Comparison of ENCODE assay signal across 18 cellular contexts in genomic region chr20:7734216-7734615, GRCh38.
DNase-seq lines count a peak whose midpoint lies in the region; ATAC-seq and TF ChIP-seq lines count a peak whose summit lies in the region.
"Had no signal": no experiment of that assay in that cellular context is flagged by ENCODE, and none has a peak within 500 bp of the region (broad histone marks: within the 10 kb centered on the region; RNA-seq: fewer than 3 reads in every experiment).

No MANE protein-coding gene starts in this region.

- H4K20me1 ChIP-seq in mammary epithelial cell (ENCODE audit: insufficient read depth, low read length) = no peaks in the 10 kb centered on the region

- no peak overlapping the region for H4K8ac ChIP-seq in trophoblast cell (ENCODE audit: low read depth, low read length)

- BruUV-seq in MCF 10A (replicated peaks; lab: Mats Ljungman, UMichigan) = no TSS peak
- no TSS peak for BruUV-seq in mammary epithelial cell (replicated peaks; lab: Mats Ljungman, UMichigan)

- no peak overlapping the region for H3K14ac ChIP-seq in trophoblast cell (ENCODE audit: low read length)

- 100% methylated on average over 1 of the region's 1 CpG for WGBS in mammary epithelial cell (ENCODE audit: low coverage, missing lambda C conversion rate)
- WGBS in trophoblast cell (ENCODE audit: extremely low coverage, insufficient coverage, insufficient read length) = no CpG with 5 or more reads among the region's 1 CpG

- in situ Hi-C loops in mammary epithelial cell (cut with MboI; ENCODE audit: low sequenced_read_pairs in 2 of 2) = no loop called here

- ATAC-seq in RWPE2 (ENCODE audit: low read depth) (peak; percentile 42; the same call in 2 of the 3 replicates), left lung (peak; percentile 33)

- H3K36me3 ChIP-seq in mammary epithelial cell (ENCODE audit: insufficient read depth, low read length) (peaks cover 1% of the 10 kb centered on the region), RWPE2 (ENCODE audit: low read depth) (no peaks in the 10 kb centered on the region; the same call in 1 of the 2 replicates), left lung (no peaks in the 10 kb centered on the region), trophoblast cell (ENCODE audit: control insufficient read depth in 1 of 2, insufficient read depth in 2 of 2, low read length in 2 of 2) (no peaks in the 10 kb centered on the region), tibial artery (no peaks in the 10 kb centered on the region)
- H3K36me3 ChIP-seq: HAP-1 had no signal

- H2BK120ac ChIP-seq in trophoblast cell (ENCODE audit: insufficient read depth, low read length, poor library complexity) = no peak overlapping the region

- H2BK12ac ChIP-seq in trophoblast cell (ENCODE audit: low read length) = no peak overlapping the region

- peak; percentile 14 for DNase-seq in MCF 10A (ENCODE audit: unreplicated experiment)
- no peak for DNase-seq in mammary epithelial cell
- DNase-seq in RWPE2 (ENCODE audit: low spot score) = no peak
- DNase-seq in left lung = no peak
- DNase-seq in trophoblast cell = no peak
- DNase-seq in tibial artery = no peak
- DNase-seq: ACHN; C1 segment of cervical spinal cord; Calu3; CD4-positive, alpha-beta memory T cell; COR-L47; DMS79; EL; GDM1; GOT3; HFFc6 had no signal

- no peaks in the 10 kb centered on the region for H3K27me3 Mint-ChIP-seq in MCF 10A (ENCODE audit: insufficient read depth, unreplicated experiment)
- H3K27me3 Mint-ChIP-seq: CD4-positive, alpha-beta memory T cell had no signal

- H3K9ac ChIP-seq in mammary epithelial cell (ENCODE audit: insufficient read depth, low read length) = no peak overlapping the region
- no peak overlapping the region for H3K9ac ChIP-seq in trophoblast cell (ENCODE audit: low read length)

- no peak for TF ChIP-seq CTCF in MCF 10A (IDR thresholded peaks at IDR 0.05; ENCODE audit: unreplicated experiment)
- TF ChIP-seq CTCF in mammary epithelial cell (conservative IDR thresholded peaks at IDR 0.05 in 1 of 2, IDR thresholded peaks at IDR 0.05 in 1 of 2; ENCODE audit: extremely low read depth in 1 of 2, insufficient read depth in 1 of 2, low read depth in 1 of 2, low read length in 2 of 2) = no peak
- no peak for TF ChIP-seq CTCF in RWPE2 (IDR thresholded peaks at IDR 0.05; ENCODE audit: poor library complexity, severe bottlenecking)
- no peak for TF ChIP-seq CTCF in left lung (IDR thresholded peaks at IDR 0.05)
- no peak for TF ChIP-seq CTCF in tibial artery (IDR thresholded peaks at IDR 0.05)

- H2AK5ac ChIP-seq in trophoblast cell (ENCODE audit: low read length) = no peak overlapping the region

- no peak overlapping the region for H3K4me3 Mint-ChIP-seq in MCF 10A (ENCODE audit: unreplicated experiment)
- H3K4me3 Mint-ChIP-seq: CD4-positive, alpha-beta memory T cell; HFFc6 had no signal

- H3K4me3 ChIP-seq in mammary epithelial cell (replicated peaks in 1 of 3; ENCODE audit: insufficient read depth in 1 of 3, low read depth in 2 of 3, low read length in 3 of 3) (no peak overlapping the region), RWPE2 (ENCODE audit: severe bottlenecking) (no peak overlapping the region), left lung (no peak overlapping the region), trophoblast cell (ENCODE audit: low read depth, low read length) (no peak overlapping the region), tibial artery (no peak overlapping the region)
- H3K4me3 ChIP-seq: HAP-1 had no signal

- H3K9me3 ChIP-seq in mammary epithelial cell (replicated peaks; ENCODE audit: insufficient read depth, low read length) = peaks cover 3% of the 10 kb centered on the region
- peaks cover 3% of the 10 kb centered on the region for H3K9me3 ChIP-seq in RWPE2 (ENCODE audit: severe bottlenecking)
- H3K9me3 ChIP-seq in left lung = no peaks in the 10 kb centered on the region
- no peaks in the 10 kb centered on the region for H3K9me3 ChIP-seq in trophoblast cell (ENCODE audit: insufficient read depth, low read depth, low read length)
- H3K9me3 ChIP-seq in tibial artery = no peaks in the 10 kb centered on the region
- H3K9me3 ChIP-seq: HAP-1 had no signal

- no peaks in the 10 kb centered on the region for H3K9me3 Mint-ChIP-seq in MCF 10A (ENCODE audit: unreplicated experiment)

- dilution Hi-C loops in mammary epithelial cell (cut with HindIII; ENCODE audit: low sequenced_read_pairs) = no loop called here

- H3K4me1 ChIP-seq in mammary epithelial cell (ENCODE audit: insufficient read depth, low read length) = peaks cover 9% of the 10 kb centered on the region
- peaks cover 44% of the 10 kb centered on the region for H3K4me1 ChIP-seq in RWPE2 (ENCODE audit: insufficient read depth, poor library complexity, severe bottlenecking)
- H3K4me1 ChIP-seq in left lung = no peaks in the 10 kb centered on the region
- no peaks in the 10 kb centered on the region for H3K4me1 ChIP-seq in trophoblast cell (ENCODE audit: control insufficient read depth in 1 of 2, insufficient read depth in 2 of 2, low read length in 2 of 2)
- no peaks in the 10 kb centered on the region for H3K4me1 ChIP-seq in tibial artery
- H3K4me1 ChIP-seq: HAP-1 had no signal

- no peak overlapping the region for H4K12ac ChIP-seq in trophoblast cell (ENCODE audit: low read depth, low read length)

- no peaks in the 10 kb centered on the region for H3K27me3 ChIP-seq in mammary epithelial cell (ENCODE audit: insufficient read depth, low read length)
- no peaks in the 10 kb centered on the region for H3K27me3 ChIP-seq in RWPE2 (ENCODE audit: insufficient read depth, poor library complexity, severe bottlenecking)
- no peaks in the 10 kb centered on the region for H3K27me3 ChIP-seq in left lung
- H3K27me3 ChIP-seq in trophoblast cell (ENCODE audit: insufficient read depth, low read length) = no peaks in the 10 kb centered on the region
- no peaks in the 10 kb centered on the region for H3K27me3 ChIP-seq in tibial artery

- no peaks in the 10 kb centered on the region for H3K79me1 ChIP-seq in trophoblast cell (ENCODE audit: low read length)

- POLR2A ChIA-PET in MCF 10A (lab: Yijun Ruan, JAX) = no interaction called here

- no peak overlapping the region for H3K4ac ChIP-seq in trophoblast cell (ENCODE audit: low read depth, low read length)

- no peak overlapping the region for H4K91ac ChIP-seq in trophoblast cell (ENCODE audit: low read depth, low read length)

- no peak overlapping the region for H2BK5ac ChIP-seq in trophoblast cell (ENCODE audit: low read depth, low read length, poor library complexity)

- no peak overlapping the region for H3K27ac ChIP-seq in mammary epithelial cell (ENCODE audit: insufficient read depth, low read depth, low read length)
- H3K27ac ChIP-seq in RWPE2 (ENCODE audit: poor library complexity, severe bottlenecking) = no peak overlapping the region
- H3K27ac ChIP-seq in left lung = no peak overlapping the region
- H3K27ac ChIP-seq in trophoblast cell (ENCODE audit: low read depth, low read length) = no peak overlapping the region
- H3K27ac ChIP-seq in tibial artery = no peak overlapping the region
- H3K27ac ChIP-seq: 22Rv1 had no signal

- H3K4me2 ChIP-seq in mammary epithelial cell (ENCODE audit: insufficient read depth, low read depth, low read length) (no peak overlapping the region), trophoblast cell (ENCODE audit: low read length) (no peak overlapping the region)

- intact Hi-C loops in MCF 10A (cut with micrococcal nuclease) (loop anchor here (10.0 kb wide), 1 partner anchor 121 kb away; no protein-coding TSS in a partner anchor), mammary epithelial cell (cut with micrococcal nuclease) (no loop called here), left lung (cut with DNase I) (no loop called here), tibial artery (cut with DNase I; ENCODE audit: low total_unique reads) (no loop called here)

- H3K4me1 Mint-ChIP-seq in MCF 10A (ENCODE audit: insufficient read depth, unreplicated experiment) = no peaks in the 10 kb centered on the region
- H3K4me1 Mint-ChIP-seq: CD4-positive, alpha-beta memory T cell had no signal

- no peak overlapping the region for H3K23ac ChIP-seq in trophoblast cell (ENCODE audit: low read length)

- no peak overlapping the region for H3K27ac Mint-ChIP-seq in MCF 10A (ENCODE audit: low read depth, unreplicated experiment)
- H3K27ac Mint-ChIP-seq: CD4-positive, alpha-beta memory T cell; HFFc6 had no signal

- H3K79me2 ChIP-seq in mammary epithelial cell (ENCODE audit: insufficient read depth, low read length) = no peaks in the 10 kb centered on the region
- H3K79me2 ChIP-seq in trophoblast cell (ENCODE audit: control insufficient read depth, insufficient read depth, low read length, poor library complexity) = no peaks in the 10 kb centered on the region

- H2AFZ ChIP-seq in mammary epithelial cell (ENCODE audit: low read depth, low read length) (no peak overlapping the region), trophoblast cell (ENCODE audit: insufficient read depth, low read length, poor library complexity) (no peak overlapping the region)

- no peaks in the 10 kb centered on the region for H3K36me3 Mint-ChIP-seq in MCF 10A (ENCODE audit: insufficient read depth, unreplicated experiment)
- H3K36me3 Mint-ChIP-seq: CD4-positive, alpha-beta memory T cell had no signal

- CTCF ChIA-PET in MCF 10A (lab: Yijun Ruan, JAX) (no interaction called here), mammary epithelial cell (lab: Charles Lee; ENCODE audit: low non-redundant PET) (no interaction called here)

- H3K18ac ChIP-seq in trophoblast cell (ENCODE audit: low read length) = no peak overlapping the region
